Comparison of ENCODE assay signal across 24 cellular contexts in genomic region chr4:33323393-33323792, GRCh38.
"Had no signal": no experiment of that assay in that cellular context is flagged by ENCODE, and none has a peak within 500 bp of the region (broad histone marks: within the 10 kb centered on the region; RNA-seq: fewer than 3 reads in every experiment).

No MANE protein-coding gene starts in this region.

- H3K4me3 ChIP-seq: heart right ventricle, lower lobe of right lung, prostate gland, right atrium auricular region, spleen, testis, tibial artery had no signal

- H3K9me3 ChIP-seq: lower lobe of right lung, prostate gland, right atrium auricular region, testis, tibial artery had no signal

- H3K27ac ChIP-seq: epithelial cell of prostate, heart right ventricle, lower lobe of right lung, prostate gland, right atrium auricular region, spleen, testis, tibial artery had no signal

- H3K27me3 ChIP-seq: heart right ventricle, right atrium auricular region, spleen, testis, tibial artery had no signal

- H3K36me3 ChIP-seq: heart right ventricle, lower lobe of right lung, prostate gland, right atrium auricular region, spleen, tibial artery had no signal

- H3K4me3 Mint-ChIP-seq: effector memory CD8-positive, alpha-beta T cell; immature natural killer cell; naive thymus-derived CD8-positive, alpha-beta T cell; nephron progenitor cell; stimulated activated memory B cell treated with anti-CD40 and anti-IgM and Interleukin-4, amounts not matched to agents 10 μg/mL and 1 μg/mL and 100 μg/mL, for 72 hours; type B pancreatic cell had no signal

- H3K9me3 Mint-ChIP-seq: type B pancreatic cell had no signal

- DNase-seq: cortex of kidney; effector memory CD8-positive, alpha-beta T cell; foreskin melanocyte; glutamatergic neuron; heart right ventricle; hippocampal formation; immature natural killer cell; left ventricle myocardium superior; lower lobe of right lung; naive thymus-derived CD8-positive, alpha-beta T cell; nephron progenitor cell; nucleus accumbens; spleen; stimulated activated CD4-positive, alpha-beta T cell treated with anti-CD3 and anti-CD28 coated beads, Interleukin-4, amount 100 ng/mL, for 4 hours; stimulated activated naive CD8-positive, alpha-beta T cell treated with anti-CD3 and anti-CD28 coated beads, Interleukin-15, Interleukin-2, amounts not matched to agents 100 U/mL and 50 U/mL, for 24 hours; substantia nigra; testis; tibial artery had no signal

- FAIRE-seq: keratinocyte had no signal

- H3K27me3 Mint-ChIP-seq: effector memory CD8-positive, alpha-beta T cell; naive thymus-derived CD8-positive, alpha-beta T cell; stimulated activated memory B cell treated with anti-CD40 and anti-IgM and Interleukin-4, amounts not matched to agents 10 μg/mL and 1 μg/mL and 100 μg/mL, for 72 hours; type B pancreatic cell had no signal

- H3K36me3 Mint-ChIP-seq: immature natural killer cell; naive thymus-derived CD8-positive, alpha-beta T cell; stimulated activated memory B cell treated with anti-CD40 and anti-IgM and Interleukin-4, amounts not matched to agents 10 μg/mL and 1 μg/mL and 100 μg/mL, for 72 hours; type B pancreatic cell had no signal

- H3K27ac Mint-ChIP-seq: effector memory CD8-positive, alpha-beta T cell; immature natural killer cell; naive thymus-derived CD8-positive, alpha-beta T cell; nephron progenitor cell; stimulated activated memory B cell treated with anti-CD40 and anti-IgM and Interleukin-4, amounts not matched to agents 10 μg/mL and 1 μg/mL and 100 μg/mL, for 72 hours; type B pancreatic cell had no signal

- H3K4me1 Mint-ChIP-seq: immature natural killer cell; naive thymus-derived CD8-positive, alpha-beta T cell; nephron progenitor cell; stimulated activated memory B cell treated with anti-CD40 and anti-IgM and Interleukin-4, amounts not matched to agents 10 μg/mL and 1 μg/mL and 100 μg/mL, for 72 hours had no signal

- H3K4me1 ChIP-seq: heart right ventricle, lower lobe of right lung, prostate gland, right atrium auricular region, spleen, testis, tibial artery had no signal
